In the genomic region with DNA sequence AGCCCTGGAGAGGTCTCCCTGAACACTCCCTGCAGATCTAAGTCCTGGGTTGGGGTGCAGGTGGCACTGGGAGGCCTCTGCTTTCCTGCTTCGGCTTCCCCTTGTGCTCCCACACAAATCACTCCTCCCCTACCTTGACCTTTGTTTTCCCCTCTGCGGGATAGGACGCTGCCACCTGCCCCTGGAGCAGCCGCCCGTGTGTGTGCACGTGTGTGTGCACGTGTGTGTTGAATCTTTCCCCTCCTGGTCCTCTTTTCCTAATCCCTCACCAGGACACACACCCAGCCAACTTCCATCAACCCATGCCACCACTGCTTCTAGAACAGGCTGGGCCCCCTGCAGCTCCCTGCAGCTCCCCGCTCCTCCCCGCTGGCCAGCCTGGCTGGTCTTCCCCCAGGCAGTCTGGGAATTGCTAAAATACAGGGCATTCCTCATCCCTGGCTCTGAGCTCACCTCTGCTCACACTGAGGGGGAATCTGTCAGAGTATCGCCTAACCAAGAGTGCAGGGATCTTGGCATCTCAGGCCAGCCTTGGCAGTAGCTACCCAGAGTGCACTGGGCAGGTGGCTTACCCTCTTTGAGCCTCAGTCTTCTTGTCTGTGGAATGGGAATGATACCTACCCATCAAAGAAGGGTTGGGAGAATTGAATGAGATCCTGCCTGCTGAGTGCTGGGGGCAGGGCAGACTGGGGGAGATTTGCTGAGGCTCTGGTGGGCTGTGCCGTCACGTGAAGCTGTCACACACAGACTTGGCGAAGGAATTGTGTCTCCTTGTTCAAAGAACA, we compare ENCODE assay signal across 24 cellular contexts.
A peak's percentile ranks its signal among the peaks of the same experiment; 100 is the strongest.
DNase-seq lines count a peak whose midpoint lies in the region; ATAC-seq, FAIRE-seq and TF ChIP-seq lines count a peak whose summit lies in the region.
"Had no signal": no experiment of that assay in that cellular context is flagged by ENCODE, and none has a peak within 500 bp of the region (broad histone marks: within the 10 kb centered on the region; RNA-seq: fewer than 3 reads in every experiment).

No MANE protein-coding gene starts in this region.

- H3K9me3 ChIP-seq in NT2/D1 (ENCODE audit: insufficient read depth, low read length), result peaks cover 16% of the 10 kb centered on the region
- H3K9me3 ChIP-seq in endodermal cell (ENCODE audit: control insufficient read depth, low read length), result peaks cover 17% of the 10 kb centered on the region
- no peaks in the 10 kb centered on the region for H3K9me3 ChIP-seq in small intestine (ENCODE audit: control insufficient read depth, low read depth)
- H3K9me3 ChIP-seq in MM.1S (replicated peaks; ENCODE audit: insufficient read depth, low read length), result no peaks in the 10 kb centered on the region
- H3K9me3 ChIP-seq: BE2C had no signal

- H3K27me3 ChIP-seq in NT2/D1 (ENCODE audit: insufficient read depth, insufficient read length), result no peaks in the 10 kb centered on the region
- H3K27me3 ChIP-seq in endodermal cell (ENCODE audit: control insufficient read depth, insufficient read depth, low read length, poor library complexity, severe bottlenecking), result no peaks in the 10 kb centered on the region
- no peaks in the 10 kb centered on the region for H3K27me3 ChIP-seq in small intestine (ENCODE audit: control insufficient read depth in 2 of 2, insufficient read depth in 2 of 2, low read length in 2 of 2)
- peaks cover 21% of the 10 kb centered on the region for H3K27me3 ChIP-seq in MM.1S (replicated peaks; ENCODE audit: insufficient read depth, low read length)
- H3K27me3 ChIP-seq: BE2C, SJSA1 had no signal

- H3K36me3 Mint-ChIP-seq in endodermal cell (ENCODE audit: low read depth) (peaks cover 27% of the 10 kb centered on the region), nephron progenitor cell (ENCODE audit: low read depth) (peaks cover 31% of the 10 kb centered on the region)
- H3K36me3 Mint-ChIP-seq: IgD-negative memory B cell had no signal

- H3K4me2 ChIP-seq in MM.1S (ENCODE audit: low read depth, low read length), result no peak overlapping the region

- H4K20me1 ChIP-seq in MM.1S (ENCODE audit: insufficient read depth, low read length), result no peaks in the 10 kb centered on the region

- H3K9me3 Mint-ChIP-seq in endodermal cell (peaks cover 20% of the 10 kb centered on the region), nephron progenitor cell (peaks cover 25% of the 10 kb centered on the region)
- H3K9me3 Mint-ChIP-seq in stimulated activated naive CD8-positive, alpha-beta T cell treated with anti-CD3 and anti-CD28 coated beads, Interleukin-15, amount 100 ng/mL, for 72 hours, result peaks cover 17 to 24% of the 10 kb centered on the region in 2 donors

- H3K36me3 ChIP-seq in NT2/D1 (ENCODE audit: insufficient read depth, insufficient read length, low read length) (no peaks in the 10 kb centered on the region), endodermal cell (ENCODE audit: control insufficient read depth, insufficient read depth, low read length) (peaks cover 46% of the 10 kb centered on the region), small intestine (ENCODE audit: control insufficient read depth in 2 of 2, insufficient read depth in 2 of 2, low read length in 2 of 2) (no peaks in the 10 kb centered on the region), MM.1S (replicated peaks; ENCODE audit: insufficient read depth, low read length) (no peaks in the 10 kb centered on the region)
- H3K36me3 ChIP-seq: BE2C, SJSA1 had no signal

- H3K4me1 Mint-ChIP-seq in endodermal cell, result peaks cover 26% of the 10 kb centered on the region
- H3K4me1 Mint-ChIP-seq in nephron progenitor cell, result peaks cover 47% of the 10 kb centered on the region
- H3K4me1 Mint-ChIP-seq in stimulated activated naive CD8-positive, alpha-beta T cell treated with anti-CD3 and anti-CD28 coated beads, Interleukin-15, amount 100 ng/mL, for 72 hours, result no peaks in the 10 kb centered on the region
- H3K4me1 Mint-ChIP-seq: IgD-negative memory B cell had no signal

- no peak for TF ChIP-seq CTCF in endodermal cell (conservative IDR thresholded peaks at IDR 0.05)
- TF ChIP-seq CTCF in nephron progenitor cell (IDR thresholded peaks at IDR 0.05), result no peak
- TF ChIP-seq CTCF in MM.1S (IDR thresholded peaks at IDR 0.05; ENCODE audit: low read length), result no peak

- no peaks in the 10 kb centered on the region for H3F3A ChIP-seq in MM.1S (ENCODE audit: insufficient read depth, low read length)

- FAIRE-seq in small intestine (lab: Jason Lieb, UNC), result no peak
- FAIRE-seq: GM12892, RCC 7860 had no signal

- no peak overlapping the region for H2AFZ ChIP-seq in MM.1S (ENCODE audit: low read length)
- H2AFZ ChIP-seq: GM23248 had no signal

- H3K27ac Mint-ChIP-seq in endodermal cell, result peak overlapping the region; percentile 29
- peak overlapping the region; percentile 93 for H3K27ac Mint-ChIP-seq in nephron progenitor cell
- H3K27ac Mint-ChIP-seq in stimulated activated naive CD8-positive, alpha-beta T cell treated with anti-CD3 and anti-CD28 coated beads, Interleukin-15, amount 100 ng/mL, for 72 hours, result peak overlapping the region in 1 of 2 donors; percentile 2

- H3K27me3 Mint-ChIP-seq in endodermal cell (ENCODE audit: insufficient read depth) (no peaks in the 10 kb centered on the region), nephron progenitor cell (ENCODE audit: low read depth, poor library complexity) (peaks cover 8% of the 10 kb centered on the region)
- H3K27me3 Mint-ChIP-seq in stimulated activated naive CD8-positive, alpha-beta T cell treated with anti-CD3 and anti-CD28 coated beads, Interleukin-15, amount 100 ng/mL, for 72 hours, result no peaks in the 10 kb centered on the region

- H3K4me1 ChIP-seq in NT2/D1 (ENCODE audit: insufficient read depth, insufficient read length), result peaks cover 22% of the 10 kb centered on the region
- peaks cover 8% of the 10 kb centered on the region for H3K4me1 ChIP-seq in endodermal cell (ENCODE audit: control insufficient read depth, insufficient read depth, low read length)
- H3K4me1 ChIP-seq in small intestine (ENCODE audit: control insufficient read depth in 2 of 2, insufficient read depth in 1 of 2, low read depth in 1 of 2, low read length in 1 of 2), result no peaks in the 10 kb centered on the region
- no peaks in the 10 kb centered on the region for H3K4me1 ChIP-seq in MM.1S (ENCODE audit: low read length)
- H3K4me1 ChIP-seq: BE2C had no signal

- WGBS in endodermal cell (ENCODE audit: insufficient coverage in 1 of 2, insufficient read length in 1 of 2), 2 experiments, result 97 to 100% methylated on average over 7 to 13 of the region's 13 CpGs
- 44 to 81% (median 60%) methylated on average over 13 of the region's 13 CpGs for WGBS in small intestine, 3 donors

- H3K27ac ChIP-seq in endodermal cell (ENCODE audit: low read depth, low read length), result peak overlapping the region; percentile 70
- H3K27ac ChIP-seq in small intestine (ENCODE audit: low read depth in 1 of 2, low read length in 1 of 2), result no peak overlapping the region
- no peak overlapping the region for H3K27ac ChIP-seq in MM.1S (ENCODE audit: low read length)
- H3K27ac ChIP-seq: GM23248, SJSA1 had no signal

- H3K9ac ChIP-seq in NT2/D1 (ENCODE audit: insufficient read length, low read depth), result peak overlapping the region; percentile 64
- H3K9ac ChIP-seq in endodermal cell (ENCODE audit: extremely low read depth, low read length, poor library complexity, severe bottlenecking), result no peak overlapping the region
- H3K9ac ChIP-seq in MM.1S (ENCODE audit: low read length), result no peak overlapping the region
- H3K9ac ChIP-seq: GM23248 had no signal

- DNase-seq in NT2/D1 (ENCODE audit: low read depth, low spot score) (no peak), endodermal cell (peak; percentile 62), nephron progenitor cell (no peak), small intestine (peak; percentile 37), MM.1S (no peak)
- DNase-seq in stimulated activated naive CD8-positive, alpha-beta T cell treated with anti-CD3 and anti-CD28 coated beads, Interleukin-15, amount 100 ng/mL, for 72 hours, result no peak
- DNase-seq in activated effector memory CD4-positive, alpha-beta T cell treated with anti-CD3 and anti-CD28 coated beads, Interleukin-2, amount 50 U/mL, for 16 hours, result no peak
- DNase-seq: BE2C, DMS 273 treated with DMSO at 0.1 percent for 48 hours, DND-41, GM23248, HCEC 1CT, MV-4-11, NCI-H1417, NCI-H1694 treated with DMSO at 0.1 percent for 48 hours, NCI-H2081 treated with DMSO at 0.1 percent for 48 hours, NCI-H2171 treated with DMSO at 0.1 percent for 48 hours, NCI-H524 treated with DMSO at 0.1 percent for 48 hours, OCI-M1 had no signal

- ATAC-seq in stimulated activated naive CD8-positive, alpha-beta T cell treated with anti-CD3 and anti-CD28 coated beads, Interleukin-15, amount 100 ng/mL, for 72 hours, result no peak
- ATAC-seq in GM19455 (IDR thresholded peaks at IDR 0.05; ENCODE audit: unreplicated experiment), result no peak

- H3K4me3 Mint-ChIP-seq in endodermal cell (no peak overlapping the region), nephron progenitor cell (no peak overlapping the region)
- no peak overlapping the region for H3K4me3 Mint-ChIP-seq in stimulated activated naive CD8-positive, alpha-beta T cell treated with anti-CD3 and anti-CD28 coated beads, Interleukin-15, amount 100 ng/mL, for 72 hours

- H3K4me3 ChIP-seq in NT2/D1 (ENCODE audit: insufficient read length, low read depth) (no peak overlapping the region), endodermal cell (ENCODE audit: low read length) (no peak overlapping the region), small intestine (ENCODE audit: low read depth in 1 of 2, low read length in 2 of 2) (no peak overlapping the region), MM.1S (ENCODE audit: low read length) (no peak overlapping the region)
- H3K4me3 ChIP-seq: GM23248, SJSA1 had no signal

- no peaks in the 10 kb centered on the region for H3K79me2 ChIP-seq in MM.1S (ENCODE audit: low read length)

- no peaks in the 10 kb centered on the region for H3K9me2 ChIP-seq in MM.1S (replicated peaks; ENCODE audit: insufficient read depth, low read length)

Comparison
In these comparisons a context has a peak if more than half of its experiments do, and no peak if none do; other contexts are left out.
1. DNase-seq: peak in endodermal cell (single experiment) and small intestine (single experiment); none in NT2/D1 (single experiment), nephron progenitor cell (single experiment), stimulated activated naive CD8-positive, alpha-beta T cell treated with anti-CD3 and anti-CD28 coated beads, Interleukin-15, amount 100 ng/mL, for 72 hours (0 of 2), activated effector memory CD4-positive, alpha-beta T cell treated with anti-CD3 and anti-CD28 coated beads, Interleukin-2, amount 50 U/mL, for 16 hours (single experiment) and MM.1S (single experiment).